14 cellular contexts compared by ENCODE assay signal in genomic region chr2:212265777-212266176, GRCh38.
"Had no signal": no experiment of that assay in that cellular context is flagged by ENCODE, and none has a peak within 500 bp of the region (broad histone marks: within the 10 kb centered on the region; RNA-seq: fewer than 3 reads in every experiment).

No MANE protein-coding gene starts in this region.

- H3K36me3 ChIP-seq: esophagus muscularis mucosa, gastrocnemius medialis, heart right ventricle, thyroid gland had no signal

- ATAC-seq: gastrocnemius medialis, heart right ventricle, right cardiac atrium had no signal

- H3K4me1 ChIP-seq: esophagus muscularis mucosa, heart right ventricle, thyroid gland had no signal

- H3K27ac Mint-ChIP-seq: type B pancreatic cell had no signal

- H3K4me3 ChIP-seq: esophagus muscularis mucosa, gastrocnemius medialis, heart right ventricle, thyroid gland had no signal

- H3K9me3 ChIP-seq: esophagus muscularis mucosa, gastrocnemius medialis, heart right ventricle, thyroid gland had no signal

- H3K9me3 Mint-ChIP-seq: type B pancreatic cell had no signal

- DNase-seq: effector memory CD4-positive, alpha-beta T cell; gastrocnemius medialis; heart right ventricle; hypothalamus; kidney glomerular epithelial cell; mesendoderm; naive B cell; right cardiac atrium; small intestine; stimulated activated CD4-positive, alpha-beta T cell treated with anti-CD3 and anti-CD28 coated beads, Interleukin-12 subunit alpha, Interleukin-12 subunit beta, amount 100 ng/mL, for 4 hours; stimulated activated naive CD4-positive, alpha-beta T cell treated with Interleukin-2 at 50 U/mL for 16 hours; thyroid gland had no signal

- H3K4me1 Mint-ChIP-seq: naive B cell had no signal

- H3K27me3 ChIP-seq: esophagus muscularis mucosa, gastrocnemius medialis, heart right ventricle, thyroid gland had no signal

- H3K4me3 Mint-ChIP-seq: naive B cell, type B pancreatic cell had no signal

- H3K27me3 Mint-ChIP-seq: naive B cell, type B pancreatic cell had no signal

- H3K27ac ChIP-seq: esophagus muscularis mucosa, gastrocnemius medialis, heart right ventricle, thyroid gland had no signal

- H3K36me3 Mint-ChIP-seq: naive B cell, type B pancreatic cell had no signal
